Comparison of ENCODE assay signal across 1 cellular context in the genomic region with DNA sequence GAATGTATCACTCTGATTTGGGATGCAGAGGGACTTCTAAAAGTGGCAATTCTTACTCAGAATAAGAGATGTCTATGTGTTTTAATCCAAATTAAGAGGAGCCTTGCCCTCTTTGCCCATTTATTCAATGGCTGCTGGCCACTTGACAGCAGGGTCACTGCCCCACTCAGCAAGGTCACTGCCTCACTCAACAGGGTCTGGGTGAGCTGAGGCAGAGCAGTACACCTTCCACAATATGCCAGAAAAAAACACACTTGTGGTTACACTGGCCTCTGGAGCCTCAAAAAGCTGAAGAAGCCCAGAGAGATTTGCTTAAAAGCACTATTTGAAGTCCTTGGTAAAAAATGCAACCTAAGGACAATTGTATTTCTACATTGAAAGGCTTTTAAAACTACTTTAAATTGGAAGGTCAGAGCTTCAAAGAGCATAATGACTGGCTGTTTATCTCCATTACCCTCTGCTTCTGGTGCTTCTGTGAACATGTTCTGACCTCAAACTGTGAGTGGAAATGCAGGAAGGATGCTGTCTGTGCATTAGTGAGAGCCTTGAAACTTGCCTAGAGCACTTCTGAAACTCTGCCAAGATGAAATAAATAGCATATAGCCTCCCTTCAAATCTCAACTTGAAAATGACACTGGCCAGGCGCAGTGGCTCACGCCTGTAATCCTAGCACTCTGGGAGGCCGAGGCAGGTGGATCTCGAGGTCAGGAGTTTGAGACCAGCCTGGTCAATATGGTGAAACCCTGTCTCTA.
TF ChIP-seq lines count a peak whose summit lies in the region.

No MANE protein-coding gene starts in this region.

TF ChIP-seq in SK-N-SH, 30 proteins besides CTCF, POLR2A, EP300 and RAD21 (continued from another document):
- TF ChIP-seq USF2 (IDR thresholded peaks at IDR 0.05; ENCODE audit: borderline replicate concordance, low read depth, low read length) (no peak), JUND (IDR thresholded peaks at IDR 0.05) (no peak), GATA2 (CRISPR knock-in tag; IDR thresholded peaks at IDR 0.05) (peak; percentile 75), ELF1 (IDR thresholded peaks at IDR 0.05) (no peak), CHD2 (IDR thresholded peaks at IDR 0.05; ENCODE audit: low read length, partially characterized antibody) (peak; percentile 72), TEAD4 (IDR thresholded peaks at IDR 0.05; ENCODE audit: borderline replicate concordance, insufficient read depth) (no peak)
TF ChIP-seq in SK-N-SH: peak in this region for 3.
